Comparison of ENCODE assay signal across 9 cellular contexts in the genomic region with DNA sequence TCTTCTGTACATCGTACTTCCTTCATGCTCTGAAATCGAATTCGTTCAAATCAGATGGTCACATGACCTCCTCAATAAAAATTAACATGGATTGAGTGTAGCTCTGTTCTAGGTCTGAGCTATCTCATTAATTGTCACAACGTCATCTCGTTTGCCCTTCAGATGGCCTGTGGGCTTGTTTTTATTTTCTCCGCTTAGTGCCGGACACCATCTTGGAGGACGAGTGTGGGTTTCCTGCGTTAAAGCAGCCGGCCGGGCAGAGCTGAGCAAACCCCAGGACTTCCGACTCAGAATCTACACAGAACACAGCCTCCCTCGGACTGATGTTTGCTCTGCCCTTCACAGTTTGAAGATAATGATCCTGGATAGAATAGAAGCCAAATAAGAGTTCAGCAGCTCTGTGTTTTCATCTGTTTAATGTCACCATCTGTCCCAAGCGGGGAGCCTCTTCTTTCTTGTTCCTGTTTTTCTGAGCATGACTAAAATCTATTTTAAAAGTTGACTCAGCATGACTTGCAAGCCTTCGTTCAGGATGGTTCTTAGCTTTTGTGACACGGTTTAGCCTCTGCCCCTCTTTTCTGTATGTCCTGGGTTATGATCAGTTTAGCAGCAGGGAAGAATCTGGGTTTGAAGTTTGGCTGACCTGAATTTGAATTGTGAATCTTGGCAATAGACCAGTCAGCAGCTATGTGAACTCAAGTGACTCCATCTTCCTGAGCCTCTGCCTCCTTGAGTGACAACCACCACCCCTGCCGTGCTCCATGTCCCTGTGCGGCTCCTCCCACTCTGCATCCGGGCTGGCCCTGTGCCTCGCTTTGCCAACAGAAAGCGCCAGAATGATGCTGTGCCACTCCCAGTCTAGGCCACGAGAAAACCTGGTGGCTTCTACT. TPM values are rescaled to one million over a fixed set of nuclear protein-coding genes. Genes with fewer than 3 reads are reported as not detected.
DNase-seq lines count a peak whose midpoint lies in the region; ATAC-seq and TF ChIP-seq lines count a peak whose summit lies in the region.
"Had no signal": no experiment of that assay in that cellular context is flagged by ENCODE, and none has a peak within 500 bp of the region (broad histone marks: within the 10 kb centered on the region; RNA-seq: fewer than 3 reads in every experiment).

No MANE protein-coding gene starts in this region.

- H2AK5ac ChIP-seq in neuronal stem cell (ENCODE audit: low read depth, low read length), result no peak overlapping the region

- peaks cover 0 to 1% of the 10 kb centered on the region in 2 donors for H3K9me3 ChIP-seq in neuronal stem cell (replicated peaks in 1 of 2; ENCODE audit: control insufficient read depth in 2 of 2, insufficient read depth in 1 of 2, low read depth in 1 of 2, low read length in 2 of 2)

- H3K27ac Mint-ChIP-seq in activated naive CD8-positive, alpha-beta T cell treated with anti-CD3 and anti-CD28 coated beads, Interleukin-2, amount 10 ng/mL, durations not matched to agents 7 days and 5 days, result no peak overlapping the region
- H3K27ac Mint-ChIP-seq in activated naive CD8-positive, alpha-beta T cell treated with anti-CD3 and anti-CD28 coated beads for 36 hours, result no peak overlapping the region
- H3K27ac Mint-ChIP-seq in mesothelial cell of epicardium, result no peak overlapping the region

- no peak for DNase-seq in activated naive CD8-positive, alpha-beta T cell treated with anti-CD3 and anti-CD28 coated beads, Interleukin-2, amount 10 ng/mL, durations not matched to agents 7 days and 5 days
- DNase-seq in activated naive CD8-positive, alpha-beta T cell treated with anti-CD3 and anti-CD28 coated beads for 36 hours, result no peak
- peak; percentile 96 to 98 for DNase-seq in NCI-H2081 (lab: John Stamatoyannopoulos, UW)
- peak in 19 of 61 donors; percentile 8 to 69 (median 28) for DNase-seq in caudate nucleus (lab: John Stamatoyannopoulos, UW)
- DNase-seq in neuronal stem cell (ENCODE audit: low spot score), result no peak
- DNase-seq in DMS79 treated with DMSO at 0.1 percent for 48 hours (lab: John Stamatoyannopoulos, UW), result no peak
- DNase-seq in mesothelial cell of epicardium (ENCODE audit: low spot score in 2 of 2, unreplicated experiment in 2 of 2), result no peak

- no peaks in the 10 kb centered on the region for H3K79me1 ChIP-seq in neuronal stem cell (ENCODE audit: low read depth, low read length)

- H2BK15ac ChIP-seq in neuronal stem cell (ENCODE audit: low read length), result no peak overlapping the region

- peaks cover 0 to 5% (median 0%) of the 10 kb centered on the region in 3 experiments for H3K27me3 ChIP-seq in neuronal stem cell (ENCODE audit: control insufficient read depth in 3 of 3, insufficient read depth in 3 of 3, low read depth in 1 of 3, low read length in 3 of 3)

- no peak overlapping the region for H3K23ac ChIP-seq in neuronal stem cell (ENCODE audit: low read depth, low read length, poor library complexity)

- no peak overlapping the region for H3K4me3 Mint-ChIP-seq in activated naive CD8-positive, alpha-beta T cell treated with anti-CD3 and anti-CD28 coated beads, Interleukin-2, amount 10 ng/mL, durations not matched to agents 7 days and 5 days
- no peak overlapping the region for H3K4me3 Mint-ChIP-seq in activated naive CD8-positive, alpha-beta T cell treated with anti-CD3 and anti-CD28 coated beads for 36 hours
- no peak overlapping the region for H3K4me3 Mint-ChIP-seq in mesothelial cell of epicardium

- H3K9me3 Mint-ChIP-seq in activated naive CD8-positive, alpha-beta T cell treated with anti-CD3 and anti-CD28 coated beads, Interleukin-2, amount 10 ng/mL, durations not matched to agents 7 days and 5 days, result no peaks in the 10 kb centered on the region
- H3K9me3 Mint-ChIP-seq in activated naive CD8-positive, alpha-beta T cell treated with anti-CD3 and anti-CD28 coated beads for 36 hours, result no peaks in the 10 kb centered on the region
- H3K9me3 Mint-ChIP-seq in mesothelial cell of epicardium, result no peaks in the 10 kb centered on the region

- H3K4me1 ChIP-seq in neuronal stem cell (ENCODE audit: control insufficient read depth in 2 of 2, insufficient read depth in 1 of 2, low read depth in 1 of 2, low read length in 2 of 2), result peaks cover 0 to 1% of the 10 kb centered on the region in 2 donors

- no peak overlapping the region for H4K91ac ChIP-seq in neuronal stem cell (ENCODE audit: low read depth, low read length, poor library complexity)

- H3K4me1 Mint-ChIP-seq in activated naive CD8-positive, alpha-beta T cell treated with anti-CD3 and anti-CD28 coated beads, Interleukin-2, amount 10 ng/mL, durations not matched to agents 7 days and 5 days, result peaks cover 7% of the 10 kb centered on the region
- H3K4me1 Mint-ChIP-seq in activated naive CD8-positive, alpha-beta T cell treated with anti-CD3 and anti-CD28 coated beads for 36 hours, result peaks cover 7% of the 10 kb centered on the region
- no peaks in the 10 kb centered on the region for H3K4me1 Mint-ChIP-seq in mesothelial cell of epicardium

- H3K36me3 Mint-ChIP-seq in activated naive CD8-positive, alpha-beta T cell treated with anti-CD3 and anti-CD28 coated beads, Interleukin-2, amount 10 ng/mL, durations not matched to agents 7 days and 5 days, result no peaks in the 10 kb centered on the region
- H3K36me3 Mint-ChIP-seq in activated naive CD8-positive, alpha-beta T cell treated with anti-CD3 and anti-CD28 coated beads for 36 hours, result no peaks in the 10 kb centered on the region
- no peaks in the 10 kb centered on the region for H3K36me3 Mint-ChIP-seq in mesothelial cell of epicardium

- H3K4me3 ChIP-seq in neuronal stem cell (ENCODE audit: low read length in 2 of 2), result no peak overlapping the region

- H3K18ac ChIP-seq in neuronal stem cell (ENCODE audit: low read length), result no peak overlapping the region

- no peak overlapping the region for H3K4ac ChIP-seq in neuronal stem cell (ENCODE audit: low read length)

- H4K8ac ChIP-seq in neuronal stem cell (ENCODE audit: low read depth, low read length), result no peak overlapping the region

- no peak for TF ChIP-seq CTCF in mesothelial cell of epicardium (IDR thresholded peaks at IDR 0.05; ENCODE audit: unreplicated experiment)

- POLR2A ChIA-PET in activated naive CD8-positive, alpha-beta T cell treated with anti-CD3 and anti-CD28 coated beads, Interleukin-2, amount 10 ng/mL, durations not matched to agents 7 days and 5 days (lab: Charles Lee), result no interaction called here

- no peaks in the 10 kb centered on the region for H3K36me3 ChIP-seq in neuronal stem cell (replicated peaks in 1 of 2; ENCODE audit: control insufficient read depth in 2 of 2, insufficient read depth in 2 of 2, low read length in 2 of 2)

- peak overlapping the region; percentile 11 for H3K27ac ChIP-seq in caudate nucleus (ENCODE audit: low read depth, low read length)
- H3K27ac ChIP-seq in neuronal stem cell (replicated peaks; ENCODE audit: low read length), result no peak overlapping the region

- peak; percentile 50 for ATAC-seq in activated naive CD8-positive, alpha-beta T cell treated with anti-CD3 and anti-CD28 coated beads, Interleukin-2, amount 10 ng/mL, durations not matched to agents 7 days and 5 days (ENCODE audit: low read depth)
- no peak for ATAC-seq in HG03196 (IDR thresholded peaks at IDR 0.05; ENCODE audit: unreplicated experiment)

- H3K9ac ChIP-seq in neuronal stem cell (ENCODE audit: low read depth, low read length, poor library complexity), result no peak overlapping the region

- WGBS in neuronal stem cell (ENCODE audit: extremely low coverage in 2 of 2, insufficient read length in 2 of 2, insufficient replicate concordance in 1 of 2), 2 donors, result no CpG with 5 or more reads among the region's 22 CpGs

- H2BK120ac ChIP-seq in neuronal stem cell (ENCODE audit: low read depth, low read length), result no peak overlapping the region

- H2BK12ac ChIP-seq in neuronal stem cell (ENCODE audit: low read length), result no peak overlapping the region

- peak overlapping the region; percentile 75 for H2AFZ ChIP-seq in neuronal stem cell (ENCODE audit: low read length)

- no peak overlapping the region for H3K14ac ChIP-seq in neuronal stem cell (ENCODE audit: low read length)

- peaks cover 5% of the 10 kb centered on the region for H3K27me3 Mint-ChIP-seq in activated naive CD8-positive, alpha-beta T cell treated with anti-CD3 and anti-CD28 coated beads, Interleukin-2, amount 10 ng/mL, durations not matched to agents 7 days and 5 days
- peaks cover 5% of the 10 kb centered on the region for H3K27me3 Mint-ChIP-seq in activated naive CD8-positive, alpha-beta T cell treated with anti-CD3 and anti-CD28 coated beads for 36 hours
- peaks cover 29% of the 10 kb centered on the region for H3K27me3 Mint-ChIP-seq in mesothelial cell of epicardium (ENCODE audit: low read depth)

- H2BK5ac ChIP-seq in neuronal stem cell (ENCODE audit: low read length), result no peak overlapping the region

- no peak overlapping the region for H3K4me2 ChIP-seq in neuronal stem cell (ENCODE audit: insufficient read depth, low read length, poor library complexity, severe bottlenecking)

RNA-seq across cellular contexts. Expression of gene GALNTL5, which starts 30.6 kb away (rescaled TPM):
- total RNA-seq in activated naive CD8-positive, alpha-beta T cell treated with anti-CD3 and anti-CD28 coated beads, Interleukin-2, amount 10 ng/mL, durations not matched to agents 7 days and 5 days, result not detected
- not detected for total RNA-seq in activated naive CD8-positive, alpha-beta T cell treated with anti-CD3 and anti-CD28 coated beads for 36 hours
- polyA plus RNA-seq in neuronal stem cell (2013, experiment 1 of 2), result not detected
- polyA plus RNA-seq in neuronal stem cell (2013, experiment 2 of 2), result not detected
- not detected in 3 replicates for total RNA-seq in mesothelial cell of epicardium
- total RNA-seq: epithelial cell of proximal tubule had no signal

RNA-seq across cellular contexts. Expression of gene PRKAG2, which starts 48.8 kb away (rescaled TPM):
- total RNA-seq in activated naive CD8-positive, alpha-beta T cell treated with anti-CD3 and anti-CD28 coated beads, Interleukin-2, amount 10 ng/mL, durations not matched to agents 7 days and 5 days, result 10 to 100 TPM; 29.0 to 38.9 TPM
- 10 to 100 TPM; 18.7 to 19.4 TPM for total RNA-seq in activated naive CD8-positive, alpha-beta T cell treated with anti-CD3 and anti-CD28 coated beads for 36 hours
- 23.4 TPM for polyA plus RNA-seq in neuronal stem cell (2013, experiment 1 of 2)
- polyA plus RNA-seq in neuronal stem cell (2013, experiment 2 of 2), result 21.8 TPM
- 15.7 to 16.6 TPM (median 15.7 TPM) in 3 replicates for total RNA-seq in mesothelial cell of epicardium

Comparison
In these comparisons a context has a peak if more than half of its experiments do, and no peak if none do; other contexts are left out.
1. DNase-seq: peak in NCI-H2081 (2 of 2); none in activated naive CD8-positive, alpha-beta T cell treated with anti-CD3 and anti-CD28 coated beads, Interleukin-2, amount 10 ng/mL, durations not matched to agents 7 days and 5 days (single experiment), activated naive CD8-positive, alpha-beta T cell treated with anti-CD3 and anti-CD28 coated beads for 36 hours (single experiment), neuronal stem cell (single experiment), DMS79 treated with DMSO at 0.1 percent for 48 hours (single experiment) and mesothelial cell of epicardium (0 of 2).